Comparison of ENCODE assay signal across 1 cellular context in genomic region chr6:133921249-133921859, GRCh38.
TF ChIP-seq lines count a peak whose summit lies in the region.

No MANE protein-coding gene starts in this region.

TF ChIP-seq in GM23338, 12 proteins besides CTCF, POLR2A, EP300 and RAD21 (continued from another document):
- no peak for TF ChIP-seq JUNB (IDR thresholded peaks at IDR 0.05; ENCODE audit: unreplicated experiment)
- no peak for TF ChIP-seq EZH2phosphoT487 (IDR thresholded peaks at IDR 0.05; ENCODE audit: unreplicated experiment)
- no peak for TF ChIP-seq REST (IDR thresholded peaks at IDR 0.05; ENCODE audit: unreplicated experiment)
- TF ChIP-seq STAT1 (IDR thresholded peaks at IDR 0.05; ENCODE audit: unreplicated experiment): no peak
- TF ChIP-seq NANOG (IDR thresholded peaks at IDR 0.05; ENCODE audit: borderline replicate concordance): no peak
